ENCODE assay signal across 8 cellular contexts in the genomic region with DNA sequence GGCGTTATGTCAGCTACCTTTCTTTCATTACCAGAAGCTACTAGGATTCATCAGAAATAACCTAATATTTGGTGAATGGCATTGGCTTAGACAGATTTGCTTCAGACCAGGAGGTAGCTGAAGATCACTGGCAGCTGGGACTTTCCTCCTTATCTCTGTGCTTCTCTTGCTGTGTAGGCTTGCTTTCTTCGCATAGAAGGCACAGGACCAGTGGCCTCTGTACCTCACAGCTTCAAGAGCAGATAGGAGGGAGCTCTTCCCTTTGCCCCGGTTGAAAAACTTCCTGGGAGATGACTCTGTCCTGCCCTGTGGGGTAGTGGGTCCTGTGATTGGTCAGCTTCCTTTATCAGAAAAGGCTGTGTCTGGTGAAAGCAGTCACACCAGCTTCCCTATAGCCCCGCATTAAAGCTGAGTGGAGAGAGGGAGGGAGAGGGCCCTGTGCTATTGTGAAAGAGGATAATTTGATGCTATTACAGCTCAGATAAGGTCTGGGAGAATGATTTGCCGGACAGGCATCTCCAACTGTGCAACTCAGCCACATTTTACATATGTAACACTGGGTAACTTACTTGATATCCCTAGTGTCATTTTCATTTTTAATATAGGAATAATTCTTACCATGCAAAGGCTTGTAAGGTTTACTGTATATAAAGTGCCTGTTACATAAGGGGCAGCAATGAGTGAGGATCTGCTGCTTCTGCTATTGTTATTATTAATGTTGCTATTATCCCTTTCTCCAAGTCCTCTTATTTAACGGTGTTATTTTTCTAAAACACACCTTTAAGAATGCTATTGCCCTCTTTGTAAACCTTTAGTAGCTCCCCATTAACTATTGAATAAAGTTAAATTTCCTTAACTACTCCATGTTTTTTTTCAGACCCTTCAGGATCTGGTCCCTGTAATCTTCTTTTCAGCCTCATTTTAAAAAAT. TPM values are rescaled to one million over a fixed set of nuclear protein-coding genes. Genes with fewer than 3 reads are reported as not detected.
DNase-seq lines count a peak whose midpoint lies in the region; ATAC-seq, FAIRE-seq and TF ChIP-seq lines count a peak whose summit lies in the region.

No MANE protein-coding gene starts in this region.

- H3K9me3 ChIP-seq in RWPE2 (ENCODE audit: severe bottlenecking) = no peaks in the 10 kb centered on the region
- peaks cover 0 to 9% (median 0%) of the 10 kb centered on the region in 12 donors for H3K9me3 ChIP-seq in heart left ventricle
- no peaks in the 10 kb centered on the region for H3K9me3 ChIP-seq in small intestine (ENCODE audit: control insufficient read depth, low read depth)

- TF ChIP-seq POLR2A in heart left ventricle (IDR thresholded peaks at IDR 0.05) = no peak

- WGBS in heart left ventricle, 4 donors = 36 to 41% (median 38%) methylated on average over 6 of the region's 6 CpGs
- WGBS in small intestine, 3 donors = 40 to 57% (median 41%) methylated on average over 6 of the region's 6 CpGs

- peaks cover 26% of the 10 kb centered on the region for H3K4me1 ChIP-seq in RWPE2 (ENCODE audit: insufficient read depth, poor library complexity, severe bottlenecking)
- H3K4me1 ChIP-seq in heart left ventricle = peaks cover 0 to 73% (median 41%) of the 10 kb centered on the region in 12 donors
- H3K4me1 ChIP-seq in small intestine (ENCODE audit: control insufficient read depth in 2 of 2, insufficient read depth in 1 of 2, low read depth in 1 of 2, low read length in 1 of 2) = peaks cover 0 to 2% of the 10 kb centered on the region in 2 donors

- H3K4me1 Mint-ChIP-seq in activated CD4-positive, alpha-beta memory T cell treated with anti-CD3 and anti-CD28 coated beads for 36 hours (ENCODE audit: low read depth) = peaks cover 7% of the 10 kb centered on the region

- TF ChIP-seq CTCF in RWPE2 (IDR thresholded peaks at IDR 0.05; ENCODE audit: poor library complexity, severe bottlenecking) (no peak), heart left ventricle (IDR thresholded peaks at IDR 0.05) (no peak)

- no peak for FAIRE-seq in small intestine (lab: Jason Lieb, UNC)

- H3K27ac Mint-ChIP-seq in activated CD4-positive, alpha-beta memory T cell treated with anti-CD3 and anti-CD28 coated beads for 36 hours = no peak overlapping the region

- H3K27me3 ChIP-seq in RWPE2 (ENCODE audit: insufficient read depth, poor library complexity, severe bottlenecking) (no peaks in the 10 kb centered on the region), heart left ventricle (no peaks in the 10 kb centered on the region), small intestine (ENCODE audit: control insufficient read depth in 2 of 2, insufficient read depth in 2 of 2, low read length in 2 of 2) (no peaks in the 10 kb centered on the region)

- no peak overlapping the region for H3K4me3 Mint-ChIP-seq in activated CD4-positive, alpha-beta memory T cell treated with anti-CD3 and anti-CD28 coated beads for 36 hours

- H3K4me3 ChIP-seq in RWPE2 (ENCODE audit: severe bottlenecking) = no peak overlapping the region
- H3K4me3 ChIP-seq in heart left ventricle = no peak overlapping the region
- H3K4me3 ChIP-seq in small intestine (ENCODE audit: low read depth in 1 of 2, low read length in 2 of 2) = no peak overlapping the region

- peak overlapping the region; percentile 47 for H3K27ac ChIP-seq in RWPE2 (ENCODE audit: poor library complexity, severe bottlenecking)
- H3K27ac ChIP-seq in heart left ventricle = peak overlapping the region; percentile 27 to 65 (median 54)
- no peak overlapping the region for H3K27ac ChIP-seq in small intestine (ENCODE audit: low read depth in 1 of 2, low read length in 1 of 2)

- H3K36me3 ChIP-seq in RWPE2 (ENCODE audit: low read depth) (0 out of 2 replicates have a peak, but pooled peaks cover 4% of the 10 kb centered on the region), heart left ventricle (peaks cover 0 to 6% (median 0%) of the 10 kb centered on the region in 9 donors), small intestine (ENCODE audit: control insufficient read depth in 2 of 2, insufficient read depth in 2 of 2, low read length in 2 of 2) (peaks cover 0 to 2% of the 10 kb centered on the region in 2 donors)

- peak; percentile 77 for ATAC-seq in RWPE2 (ENCODE audit: low read depth)
- ATAC-seq in heart left ventricle = peak; percentile 43 to 80 (median 74)
- no peak for ATAC-seq in HG02588 (IDR thresholded peaks at IDR 0.05; ENCODE audit: unreplicated experiment)
- ATAC-seq in HG03460 (IDR thresholded peaks at IDR 0.05; ENCODE audit: unreplicated experiment) = no peak

- H3K36me3 Mint-ChIP-seq in activated CD4-positive, alpha-beta memory T cell treated with anti-CD3 and anti-CD28 coated beads for 36 hours = peaks cover 9% of the 10 kb centered on the region

- CTCF ChIA-PET in activated CD4-positive, alpha-beta memory T cell treated with anti-CD3 and anti-CD28 coated beads for 36 hours (lab: Charles Lee) = no interaction called here

- H3K27me3 Mint-ChIP-seq in activated CD4-positive, alpha-beta memory T cell treated with anti-CD3 and anti-CD28 coated beads for 36 hours = no peaks in the 10 kb centered on the region

- POLR2A ChIA-PET in activated CD4-positive, alpha-beta memory T cell treated with anti-CD3 and anti-CD28 coated beads for 36 hours (lab: Charles Lee) = interaction anchor here (0.6 kb wide), 1 partner anchor 485 kb away, joined by 3 read pairs; no protein-coding TSS in a partner anchor

- H3K9me3 Mint-ChIP-seq in activated CD4-positive, alpha-beta memory T cell treated with anti-CD3 and anti-CD28 coated beads for 36 hours = peaks cover 4% of the 10 kb centered on the region

- intact Hi-C loops in heart left ventricle (cut with DNase I) = no loop called here
- intact Hi-C loops in activated CD4-positive, alpha-beta memory T cell treated with anti-CD3 and anti-CD28 coated beads for 36 hours (cut with micrococcal nuclease) = no loop called here

- peak; percentile 72 for DNase-seq in HCEC 1CT
- DNase-seq in RWPE2 (ENCODE audit: low spot score) = no peak
- peak in 2 of 5 donors; percentile 25 to 31 for DNase-seq in heart left ventricle
- peak; percentile 21 for DNase-seq in small intestine
- no peak for DNase-seq in activated CD4-positive, alpha-beta memory T cell treated with anti-CD3 and anti-CD28 coated beads for 36 hours
- DNase-seq in activated CD4-positive, alpha-beta T cell treated with anti-CD3 and anti-CD28 coated beads, Interleukin-2, amount 50 U/mL, for 4 hours = no peak

RNA-seq across cellular contexts. Expression of gene OSBPL9, which starts 31.6 kb away (rescaled TPM):
- total RNA-seq in heart left ventricle = 10 to 100 TPM; 44.5 to 69.5 (median 53.5) TPM
- polyA plus RNA-seq in heart left ventricle (10 to 100 TPM; 48.5 to 50.4 TPM), small intestine (10 to 100 TPM; 19.7 to 34.9 (median 28.6) TPM)
- total RNA-seq in activated CD4-positive, alpha-beta memory T cell treated with anti-CD3 and anti-CD28 coated beads for 36 hours = 10 to 100 TPM; 46.1 to 48.6 TPM

Comparison
In these comparisons a context has a peak if more than half of its experiments do, and no peak if none do; other contexts are left out.
1. DNase-seq: peak in HCEC 1CT (single experiment) and small intestine (single experiment); none in RWPE2 (single experiment), activated CD4-positive, alpha-beta memory T cell treated with anti-CD3 and anti-CD28 coated beads for 36 hours (single experiment) and activated CD4-positive, alpha-beta T cell treated with anti-CD3 and anti-CD28 coated beads, Interleukin-2, amount 50 U/mL, for 4 hours (0 of 2).
2. ATAC-seq: peak in RWPE2 (single experiment) and heart left ventricle (4 of 4); none in HG02588 (single experiment) and HG03460 (single experiment).
3. H3K27ac ChIP-seq: peak in RWPE2 (single experiment) and heart left ventricle (12 of 12); none in small intestine (0 of 2).